In genomic region chr16:81497690-81498089, GRCh38 we compare ENCODE assay signal across 10 cellular contexts. TPM values are rescaled to one million over a fixed set of nuclear protein-coding genes. Genes with fewer than 3 reads are reported as not detected.
DNase-seq lines count a peak whose midpoint lies in the region; ATAC-seq and TF ChIP-seq lines count a peak whose summit lies in the region.
"Had no signal": no experiment of that assay in that cellular context is flagged by ENCODE, and none has a peak within 500 bp of the region (broad histone marks: within the 10 kb centered on the region; RNA-seq: fewer than 3 reads in every experiment).

No MANE protein-coding gene starts in this region.

- H3K27me3 ChIP-seq in BLaER1 (no peaks in the 10 kb centered on the region), right cardiac atrium (ENCODE audit: control insufficient read depth, insufficient read depth) (no peaks in the 10 kb centered on the region), suprapubic skin (no peaks in the 10 kb centered on the region)

- ATAC-seq in GM18868 (IDR thresholded peaks at IDR 0.05; ENCODE audit: unreplicated experiment) (peak; percentile 61), right cardiac atrium (no peak), HG03457 (IDR thresholded peaks at IDR 0.05; ENCODE audit: unreplicated experiment) (no peak)

- TF ChIP-seq CTCF in suprapubic skin (IDR thresholded peaks at IDR 0.05) = peak in 1 of 2 donors; percentile 15

- peak overlapping the region; percentile 48; the same call in 1 of the 2 replicates for H3K9ac ChIP-seq in BLaER1

- peak overlapping the region; percentile 91 for H3K4me2 ChIP-seq in BLaER1

- H3K4me1 ChIP-seq in BLaER1 (peaks cover 98% of the 10 kb centered on the region), right cardiac atrium (ENCODE audit: control insufficient read depth, insufficient read depth, low read length) (peaks cover 10% of the 10 kb centered on the region), suprapubic skin (peaks cover 75% of the 10 kb centered on the region)

- H3K9me3 ChIP-seq in BLaER1 (no peaks in the 10 kb centered on the region), right cardiac atrium (ENCODE audit: control insufficient read depth, low read length) (no peaks in the 10 kb centered on the region), suprapubic skin (no peaks in the 10 kb centered on the region)

- no peak for TF ChIP-seq EP300 in suprapubic skin (IDR thresholded peaks at IDR 0.05)

- peak; percentile 85 for DNase-seq in NOMO-1 treated with DMSO at 0.1 percent for 48 hours (lab: John Stamatoyannopoulos, UW; ENCODE audit: unreplicated experiment)
- peak in 2 of 3 donors; percentile 59 to 60 for DNase-seq in right cardiac atrium
- DNase-seq in suprapubic skin (ENCODE audit: low spot score in 2 of 2) = no peak
- DNase-seq in NCI-H1694 treated with DMSO at 0.1 percent for 48 hours (lab: John Stamatoyannopoulos, UW) = no peak
- no peak for DNase-seq in activated T-cell treated with anti-CD3 and anti-CD28 coated beads for 4 hours
- DNase-seq: DND-41, NCI-H345 had no signal

- peak overlapping the region; percentile 70 for H3K27ac ChIP-seq in BLaER1
- H3K27ac ChIP-seq in right cardiac atrium (ENCODE audit: low read length) = no peak overlapping the region
- no peak overlapping the region for H3K27ac ChIP-seq in suprapubic skin

- H4K20me1 ChIP-seq in BLaER1 = peaks cover 97% of the 10 kb centered on the region

- WGBS in right cardiac atrium = 65% methylated on average over 10 of the region's 10 CpGs
- 57% methylated on average over 6 of the region's 10 CpGs for WGBS in suprapubic skin

- no peak for TF ChIP-seq POLR2A in suprapubic skin (IDR thresholded peaks at IDR 0.05)

- peak overlapping the region; percentile 15; the same call in 1 of the 2 replicates for H3K4me3 ChIP-seq in BLaER1
- no peak overlapping the region for H3K4me3 ChIP-seq in right cardiac atrium (ENCODE audit: low read length)
- H3K4me3 ChIP-seq in suprapubic skin = no peak overlapping the region

- H3K36me3 ChIP-seq in BLaER1 = peaks cover 12% of the 10 kb centered on the region; the same call in 1 of the 2 replicates
- no peaks in the 10 kb centered on the region for H3K36me3 ChIP-seq in suprapubic skin

- intact Hi-C loops in right cardiac atrium (cut with DNase I) = no loop called here

RNA-seq across cellular contexts. Expression of gene CMIP, which starts 53.1 kb away (rescaled TPM):
- total RNA-seq in right cardiac atrium (10 to 100 TPM; 15.8 to 29.0 (median 21.3) TPM), suprapubic skin (10 to 100 TPM; 63.9 to 89.9 (median 70.0) TPM)
- polyA plus RNA-seq in right cardiac atrium = 9.0 TPM

Comparison
In these comparisons a context has a peak if more than half of its experiments do, and no peak if none do; other contexts are left out.
1. DNase-seq: peak in NOMO-1 treated with DMSO at 0.1 percent for 48 hours (single experiment) and right cardiac atrium (2 of 3); none in suprapubic skin (0 of 2), NCI-H1694 treated with DMSO at 0.1 percent for 48 hours (single experiment) and activated T-cell treated with anti-CD3 and anti-CD28 coated beads for 4 hours (single experiment).